In genomic region chr3:124810970-124811369, GRCh38 we compare ENCODE assay signal across 1 cellular context.
TF ChIP-seq lines count a peak whose summit lies in the region.

No MANE protein-coding gene starts in this region.

TF ChIP-seq in SK-N-SH treated with all-trans-retinoic acid at 6 μM for 48 hours, 23 proteins besides CTCF, POLR2A, EP300 and RAD21 (continued from another document):
- no peak for TF ChIP-seq PATZ1 (CRISPR knock-in tag; IDR thresholded peaks at IDR 0.05; ENCODE audit: borderline replicate concordance)
